8 cellular contexts compared by ENCODE assay signal in the genomic region with DNA sequence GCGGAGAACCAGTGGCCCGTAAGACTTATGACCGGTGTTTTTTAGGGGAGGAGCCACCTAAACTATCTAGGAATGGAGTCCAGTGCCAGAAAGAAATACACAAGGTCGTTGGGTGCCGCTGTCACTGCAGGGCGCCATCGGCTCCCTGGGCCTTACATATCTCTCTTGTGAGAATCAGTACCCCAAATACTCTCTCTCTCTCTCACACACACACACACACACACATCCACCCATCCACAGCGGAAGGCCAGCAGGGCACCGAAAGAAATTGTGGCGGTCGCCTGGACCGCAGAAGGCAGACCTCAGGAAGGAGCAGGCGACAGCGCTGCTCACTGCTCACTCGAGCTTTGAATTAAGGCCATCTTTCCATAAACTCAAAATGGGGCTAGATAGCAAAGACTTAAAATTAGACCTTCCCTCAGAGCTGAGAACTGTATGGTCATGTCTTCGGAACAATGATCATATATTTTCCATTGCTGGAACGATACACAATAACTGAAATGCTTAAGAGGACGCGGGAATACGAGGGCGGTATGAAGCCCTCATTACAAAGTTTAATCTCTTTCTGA. TPM values are rescaled to one million over a fixed set of nuclear protein-coding genes. Genes with fewer than 3 reads are reported as not detected.
DNase-seq lines count a peak whose midpoint lies in the region; ATAC-seq, FAIRE-seq and TF ChIP-seq lines count a peak whose summit lies in the region.

No MANE protein-coding gene starts in this region.

- no peak overlapping the region for H3K4me3 Mint-ChIP-seq in astrocyte (ENCODE audit: unreplicated experiment)

- no peak overlapping the region for H2AK5ac ChIP-seq in neuronal stem cell (ENCODE audit: low read depth, low read length)

- no peaks in the 10 kb centered on the region for H3K79me1 ChIP-seq in neuronal stem cell (ENCODE audit: low read depth, low read length)

- no peak overlapping the region for H3K14ac ChIP-seq in neuronal stem cell (ENCODE audit: low read length)

- FAIRE-seq in astrocyte (lab: Jason Lieb, UNC), result no peak

- no peaks in the 10 kb centered on the region for H3K36me3 ChIP-seq in astrocyte (ENCODE audit: insufficient read depth, low read length)
- H3K36me3 ChIP-seq in neuronal stem cell (replicated peaks in 1 of 2; ENCODE audit: control insufficient read depth in 2 of 2, insufficient read depth in 2 of 2, low read length in 2 of 2), result no peaks in the 10 kb centered on the region

- no peaks in the 10 kb centered on the region for H3K36me3 Mint-ChIP-seq in astrocyte (ENCODE audit: low read depth, unreplicated experiment)

- no peak overlapping the region for H3K4ac ChIP-seq in neuronal stem cell (ENCODE audit: low read length)

- peaks cover 7% of the 10 kb centered on the region for H3K9me3 ChIP-seq in astrocyte (ENCODE audit: insufficient read depth, low read depth, low read length)
- H3K9me3 ChIP-seq in neuronal stem cell (replicated peaks in 1 of 2; ENCODE audit: control insufficient read depth in 2 of 2, insufficient read depth in 1 of 2, low read depth in 1 of 2, low read length in 2 of 2), result peaks cover 2 to 6% of the 10 kb centered on the region in 2 donors

- no peak overlapping the region for H2BK120ac ChIP-seq in neuronal stem cell (ENCODE audit: low read depth, low read length)

- no peak overlapping the region for H2BK5ac ChIP-seq in neuronal stem cell (ENCODE audit: low read length)

- no peak overlapping the region for H2BK15ac ChIP-seq in neuronal stem cell (ENCODE audit: low read length)

- TF ChIP-seq CTCF in astrocyte (IDR thresholded peaks at IDR 0.05; ENCODE audit: insufficient read depth, low read depth, low read length), result no peak

- H3K23ac ChIP-seq in neuronal stem cell (ENCODE audit: low read depth, low read length, poor library complexity), result no peak overlapping the region

- no peaks in the 10 kb centered on the region for H3K79me2 ChIP-seq in astrocyte (ENCODE audit: insufficient read depth, low read length)

- H3K18ac ChIP-seq in neuronal stem cell (ENCODE audit: low read length), result no peak overlapping the region

- H4K91ac ChIP-seq in neuronal stem cell (ENCODE audit: low read depth, low read length, poor library complexity), result no peak overlapping the region

- H3K4me3 ChIP-seq in astrocyte (ENCODE audit: insufficient read depth, low read depth, low read length), result peak overlapping the region; percentile 29
- H3K4me3 ChIP-seq in neuronal stem cell (ENCODE audit: low read length in 2 of 2), result no peak overlapping the region

- no peak overlapping the region for H2BK12ac ChIP-seq in neuronal stem cell (ENCODE audit: low read length)

- H3K9ac ChIP-seq in astrocyte (ENCODE audit: low read length), result no peak overlapping the region
- no peak overlapping the region for H3K9ac ChIP-seq in neuronal stem cell (ENCODE audit: low read depth, low read length, poor library complexity)

- no peak for DNase-seq in astrocyte (ENCODE audit: low read depth)
- DNase-seq in neuronal stem cell (ENCODE audit: low spot score), result no peak
- no peak for DNase-seq in nucleus accumbens (lab: John Stamatoyannopoulos, UW)
- no peak for DNase-seq in LoVo (ENCODE audit: low spot score)
- no peak for DNase-seq in T1000 (lab: John Stamatoyannopoulos, UW)

- H3K9me3 Mint-ChIP-seq in astrocyte (ENCODE audit: unreplicated experiment), result peaks cover 3% of the 10 kb centered on the region

- H3K27me3 ChIP-seq in astrocyte (ENCODE audit: insufficient read depth, low read length) (peaks cover 73% of the 10 kb centered on the region), neuronal stem cell (ENCODE audit: control insufficient read depth in 3 of 3, insufficient read depth in 3 of 3, low read depth in 1 of 3, low read length in 3 of 3) (peaks cover 29 to 100% (median 73%) of the 10 kb centered on the region in 3 experiments)

- H2AFZ ChIP-seq in astrocyte (ENCODE audit: low read depth, low read length) (no peak overlapping the region), neuronal stem cell (ENCODE audit: low read length) (peak overlapping the region; percentile 79)

- peaks cover 22% of the 10 kb centered on the region for H3K4me1 ChIP-seq in astrocyte (ENCODE audit: insufficient read depth, low read length)
- peaks cover 0 to 5% of the 10 kb centered on the region in 2 donors for H3K4me1 ChIP-seq in neuronal stem cell (ENCODE audit: control insufficient read depth in 2 of 2, insufficient read depth in 1 of 2, low read depth in 1 of 2, low read length in 2 of 2)

- H3K4me2 ChIP-seq in astrocyte (ENCODE audit: low read length), result peak overlapping the region; percentile 82
- peak overlapping the region; percentile 44 for H3K4me2 ChIP-seq in neuronal stem cell (ENCODE audit: insufficient read depth, low read length, poor library complexity, severe bottlenecking)

- H3K4me1 Mint-ChIP-seq in astrocyte (ENCODE audit: low read depth, unreplicated experiment), result no peaks in the 10 kb centered on the region

- no CpG with 5 or more reads among the region's 21 CpGs for WGBS in neuronal stem cell (ENCODE audit: extremely low coverage in 2 of 2, insufficient read length in 2 of 2, insufficient replicate concordance in 1 of 2), 2 donors

- peak; percentile 85 for ATAC-seq in GM18907 (IDR thresholded peaks at IDR 0.05; ENCODE audit: unreplicated experiment)
- peak; percentile 31 for ATAC-seq in HG02884 (IDR thresholded peaks at IDR 0.05; ENCODE audit: unreplicated experiment)
- no peak for ATAC-seq in HG02885 (IDR thresholded peaks at IDR 0.05; ENCODE audit: poor library complexity, unreplicated experiment)

- no peaks in the 10 kb centered on the region for H4K20me1 ChIP-seq in astrocyte (ENCODE audit: insufficient read depth, low read length)

- H3K27me3 Mint-ChIP-seq in astrocyte (ENCODE audit: low read depth, unreplicated experiment), result peaks cover 10% of the 10 kb centered on the region

- no peak overlapping the region for H4K8ac ChIP-seq in neuronal stem cell (ENCODE audit: low read depth, low read length)

- H3K27ac ChIP-seq in astrocyte (ENCODE audit: low read depth, low read length), result no peak overlapping the region
- H3K27ac ChIP-seq in neuronal stem cell (replicated peaks; ENCODE audit: low read length), result no peak overlapping the region

- H3K27ac Mint-ChIP-seq in astrocyte (ENCODE audit: unreplicated experiment), result no peak overlapping the region

RNA-seq across cellular contexts. Expression of a gene that starts 10.3 kb away (rescaled TPM):
- 1.2 and 1.3 TPM in 2 replicates for total RNA-seq in astrocyte
- 0.25 TPM for polyA plus RNA-seq in neuronal stem cell (2013, experiment 1 of 2)
- polyA plus RNA-seq in neuronal stem cell (2013, experiment 2 of 2), result 0.37 TPM
